19 cellular contexts compared by ENCODE assay signal in genomic region chr13:100581030-100581429, GRCh38.
"Had no signal": no experiment of that assay in that cellular context is flagged by ENCODE, and none has a peak within 500 bp of the region (broad histone marks: within the 10 kb centered on the region; RNA-seq: fewer than 3 reads in every experiment).

No MANE protein-coding gene starts in this region.

- H3K27me3 ChIP-seq: hepatocyte, right atrium auricular region, thyroid gland had no signal

- H3K4me1 Mint-ChIP-seq: endodermal cell, neural crest cell had no signal

- H3K36me3 ChIP-seq: right atrium auricular region, thyroid gland had no signal

- H2AFZ ChIP-seq: hepatocyte had no signal

- H3K27ac Mint-ChIP-seq: endodermal cell, type B pancreatic cell had no signal

- H3K4me2 ChIP-seq: hepatocyte had no signal

- DNase-seq: dermis blood vessel endothelial cell; endodermal cell; foreskin melanocyte; head of caudate nucleus; mammary epithelial cell; posterior cingulate gyrus; small intestine; stimulated activated CD4-positive, alpha-beta T cell treated with anti-CD3 and anti-CD28 coated beads, Interleukin-12 subunit alpha, Interleukin-12 subunit beta, amount 100 ng/mL, for 4 hours; stimulated activated naive CD4-positive, alpha-beta T cell treated with Interleukin-2 at 50 U/mL for 16 hours; thyroid gland had no signal

- H3K4me1 ChIP-seq: right atrium auricular region, thyroid gland had no signal

- H3K79me2 ChIP-seq: hepatocyte had no signal

- H3K27me3 Mint-ChIP-seq: naive thymus-derived CD4-positive, alpha-beta T cell; type B pancreatic cell had no signal

- H3K4me3 Mint-ChIP-seq: endodermal cell, neural crest cell, type B pancreatic cell had no signal

- H3K27ac ChIP-seq: hepatocyte, right atrium auricular region, thyroid gland had no signal

- H3K9me3 ChIP-seq: thyroid gland had no signal

- FAIRE-seq: colon, islet of Langerhans, small intestine, urothelium cell line had no signal

- H3K9me3 Mint-ChIP-seq: type B pancreatic cell had no signal

- H3K4me3 ChIP-seq: hepatocyte, right atrium auricular region, thyroid gland had no signal

- ATAC-seq: left lobe of liver; naive thymus-derived CD4-positive, alpha-beta T cell had no signal
